Comparison of ENCODE assay signal across 19 cellular contexts in genomic region chr5:26237489-26237888, GRCh38.
"Had no signal": no experiment of that assay in that cellular context is flagged by ENCODE, and none has a peak within 500 bp of the region (broad histone marks: within the 10 kb centered on the region; RNA-seq: fewer than 3 reads in every experiment).

No MANE protein-coding gene starts in this region.

- H3K4me3 ChIP-seq: SJSA1, SK-N-MC had no signal

- H3K9me3 ChIP-seq: SJSA1 had no signal

- H3K27me3 ChIP-seq: SJSA1 had no signal

- H3K27ac ChIP-seq: SJSA1, SK-N-MC had no signal

- H3K36me3 ChIP-seq: SJSA1 had no signal

- H3K4me1 ChIP-seq: SJSA1 had no signal

- DNase-seq: KBM-7, NCI-H1092, NCI-H1105 treated with DMSO at 0.1 percent for 48 hours, NCI-H1417 treated with DMSO at 0.1 percent for 48 hours, NCI-H146, NCI-H1694 treated with DMSO at 0.1 percent for 48 hours, NCI-H1930, NCI-H2081, NCI-H2107, NCI-H2227 treated with DMSO at 0.1 percent for 48 hours, NCI-H524, NCI-H69, NCI-H774, Right ventricle myocardium superior, RPMI8226, SIG-M5, SW 1271 had no signal
